ENCODE assay signal across 23 cellular contexts in genomic region chr7:96558530-96558929, GRCh38.
DNase-seq lines count a peak whose midpoint lies in the region; ATAC-seq and TF ChIP-seq lines count a peak whose summit lies in the region.
"Had no signal": no experiment of that assay in that cellular context is flagged by ENCODE, and none has a peak within 500 bp of the region (broad histone marks: within the 10 kb centered on the region; RNA-seq: fewer than 3 reads in every experiment).

No MANE protein-coding gene starts in this region.

- CTCF ChIA-PET in AG04450 (lab: Charles Lee): interaction anchor here (0.6 kb wide), 1 partner anchor 1311 kb away, joined by 4 read pairs; no protein-coding TSS in a partner anchor

- H3K27ac ChIP-seq in AG04450 (ENCODE audit: low read depth, low read length): no peak overlapping the region
- H3K27ac ChIP-seq: PC-9, RWPE1, SJCRH30 had no signal

- no peak overlapping the region for H3K4me3 ChIP-seq in AG04450 (ENCODE audit: low read depth, low read length)
- H3K4me3 ChIP-seq: MG63, PC-9, SJCRH30 had no signal

- POLR2A ChIA-PET in AG04450 (lab: Yijun Ruan, JAX): no interaction called here

- no peaks in the 10 kb centered on the region for H3K9me3 ChIP-seq in AG04450 (ENCODE audit: control insufficient read depth, insufficient read depth, low read length)
- H3K9me3 ChIP-seq: BE2C, Caco-2, MG63, SJCRH30 had no signal

- DNase-seq in AG04450 (ENCODE audit: low read depth, low spot score) (peak; percentile 2), M059J (ENCODE audit: low read depth) (peak; percentile 37), dedifferentiated amniotic fluid mesenchymal stem cell (ENCODE audit: extremely low spot score) (peak; percentile 23), iris pigment epithelial cell (ENCODE audit: low read depth) (peak; percentile 55), cerebellar nuclear complex (lab: John Stamatoyannopoulos, UW) (no peak), D341Med (ENCODE audit: low spot score) (no peak), DMS153 (lab: John Stamatoyannopoulos, UW) (no peak)
- DNase-seq: 8988T; BE2C; Caco-2; CD4-positive, CD25-positive, alpha-beta regulatory T cell; H7; HFFc6; MG63; NCI-H1048; NCI-H1436; NCI-H2029; NCI-H2171; NCI-H526; PC-9; SJCRH30 had no signal

- no peak for ATAC-seq in HG03460 (IDR thresholded peaks at IDR 0.05; ENCODE audit: unreplicated experiment)

- no peaks in the 10 kb centered on the region for H3K27me3 ChIP-seq in AG04450 (ENCODE audit: control insufficient read depth, insufficient read depth, low read length)
- H3K27me3 ChIP-seq: BE2C, MG63, SJCRH30 had no signal

- no peak for TF ChIP-seq CTCF in AG04450 (IDR thresholded peaks at IDR 0.05; ENCODE audit: low read depth, low read length)

Comparison
In these comparisons a context has a peak if more than half of its experiments do, and no peak if none do; other contexts are left out.
1. DNase-seq: peak in AG04450 (single experiment), M059J (single experiment), dedifferentiated amniotic fluid mesenchymal stem cell (single experiment) and iris pigment epithelial cell (single experiment); none in cerebellar nuclear complex (0 of 2), D341Med (single experiment) and DMS153 (single experiment).